In genomic region chr2:32918774-32919173, GRCh38 we compare ENCODE assay signal across 1 cellular context.
TF ChIP-seq lines count a peak whose summit lies in the region.

No MANE protein-coding gene starts in this region.

TF ChIP-seq in SK-N-SH, 30 proteins besides CTCF, POLR2A, EP300 and RAD21 (continued from another document):
- no peak for TF ChIP-seq SIN3A (IDR thresholded peaks at IDR 0.05; ENCODE audit: borderline replicate concordance, low read depth, low read length)
- TF ChIP-seq, protein P1, sequence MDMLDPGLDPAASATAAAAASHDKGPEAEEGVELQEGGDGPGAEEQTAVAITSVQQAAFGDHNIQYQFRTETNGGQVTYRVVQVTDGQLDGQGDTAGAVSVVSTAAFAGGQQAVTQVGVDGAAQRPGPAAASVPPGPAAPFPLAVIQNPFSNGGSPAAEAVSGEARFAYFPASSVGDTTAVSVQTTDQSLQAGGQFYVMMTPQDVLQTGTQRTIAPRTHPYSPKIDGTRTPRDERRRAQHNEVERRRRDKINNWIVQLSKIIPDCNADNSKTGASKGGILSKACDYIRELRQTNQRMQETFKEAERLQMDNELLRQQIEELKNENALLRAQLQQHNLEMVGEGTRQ (IDR thresholded peaks at IDR 0.05; ENCODE audit: borderline replicate concordance, low read depth, low read length): no peak
- no peak for TF ChIP-seq ELF1 (IDR thresholded peaks at IDR 0.05)
- TF ChIP-seq YY1 (IDR thresholded peaks at IDR 0.05; ENCODE audit: low read depth): no peak
- TF ChIP-seq, protein P2, sequence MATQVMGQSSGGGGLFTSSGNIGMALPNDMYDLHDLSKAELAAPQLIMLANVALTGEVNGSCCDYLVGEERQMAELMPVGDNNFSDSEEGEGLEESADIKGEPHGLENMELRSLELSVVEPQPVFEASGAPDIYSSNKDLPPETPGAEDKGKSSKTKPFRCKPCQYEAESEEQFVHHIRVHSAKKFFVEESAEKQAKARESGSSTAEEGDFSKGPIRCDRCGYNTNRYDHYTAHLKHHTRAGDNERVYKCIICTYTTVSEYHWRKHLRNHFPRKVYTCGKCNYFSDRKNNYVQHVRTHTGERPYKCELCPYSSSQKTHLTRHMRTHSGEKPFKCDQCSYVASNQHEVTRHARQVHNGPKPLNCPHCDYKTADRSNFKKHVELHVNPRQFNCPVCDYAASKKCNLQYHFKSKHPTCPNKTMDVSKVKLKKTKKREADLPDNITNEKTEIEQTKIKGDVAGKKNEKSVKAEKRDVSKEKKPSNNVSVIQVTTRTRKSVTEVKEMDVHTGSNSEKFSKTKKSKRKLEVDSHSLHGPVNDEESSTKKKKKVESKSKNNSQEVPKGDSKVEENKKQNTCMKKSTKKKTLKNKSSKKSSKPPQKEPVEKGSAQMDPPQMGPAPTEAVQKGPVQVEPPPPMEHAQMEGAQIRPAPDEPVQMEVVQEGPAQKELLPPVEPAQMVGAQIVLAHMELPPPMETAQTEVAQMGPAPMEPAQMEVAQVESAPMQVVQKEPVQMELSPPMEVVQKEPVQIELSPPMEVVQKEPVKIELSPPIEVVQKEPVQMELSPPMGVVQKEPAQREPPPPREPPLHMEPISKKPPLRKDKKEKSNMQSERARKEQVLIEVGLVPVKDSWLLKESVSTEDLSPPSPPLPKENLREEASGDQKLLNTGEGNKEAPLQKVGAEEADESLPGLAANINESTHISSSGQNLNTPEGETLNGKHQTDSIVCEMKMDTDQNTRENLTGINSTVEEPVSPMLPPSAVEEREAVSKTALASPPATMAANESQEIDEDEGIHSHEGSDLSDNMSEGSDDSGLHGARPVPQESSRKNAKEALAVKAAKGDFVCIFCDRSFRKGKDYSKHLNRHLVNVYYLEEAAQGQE (IDR thresholded peaks at IDR 0.05; ENCODE audit: low read depth, low read length): no peak
- TF ChIP-seq TCF12 (IDR thresholded peaks at IDR 0.05): no peak
- TF ChIP-seq NFIC (IDR thresholded peaks at IDR 0.05; ENCODE audit: borderline replicate concordance): no peak
- no peak for TF ChIP-seq GATA2 (CRISPR knock-in tag; IDR thresholded peaks at IDR 0.05)
